ENCODE assay signal across 12 cellular contexts in the genomic region with DNA sequence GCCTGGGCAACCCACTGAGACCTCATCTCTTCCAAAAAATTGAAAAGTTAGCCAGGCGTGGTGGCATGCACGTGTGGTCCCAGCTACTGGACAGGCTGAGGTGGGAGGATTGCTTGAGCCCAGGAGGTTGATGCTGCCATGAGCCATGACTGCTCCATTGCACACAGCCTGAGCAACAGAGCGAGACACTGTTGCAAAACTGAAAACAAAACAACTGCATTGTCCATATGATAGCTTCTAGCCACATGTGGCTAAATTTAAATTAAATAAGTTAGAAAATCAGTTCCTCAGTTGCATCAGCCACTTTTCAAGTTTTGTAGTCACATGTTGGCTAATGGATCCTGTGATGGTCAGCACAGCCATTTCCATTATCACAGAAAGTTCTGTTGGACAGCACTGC.
DNase-seq lines count a peak whose midpoint lies in the region; ATAC-seq and TF ChIP-seq lines count a peak whose summit lies in the region.
"Had no signal": no experiment of that assay in that cellular context is flagged by ENCODE, and none has a peak within 500 bp of the region (broad histone marks: within the 10 kb centered on the region; RNA-seq: fewer than 3 reads in every experiment).

No MANE protein-coding gene starts in this region.

- POLR2A ChIA-PET in GM10248 (lab: Yijun Ruan, JAX) (no interaction called here), activated B cell treated with CpG ODN at 0.5 μM for 24 hours (lab: Charles Lee) (interaction anchor here (1.0 to 2.0 kb wide), 2 partner anchors 14 to 68 kb away, joined by 3 to 6 read pairs; a partner anchor contains a TSS)

- peak overlapping the region; percentile 72 for H3K27ac Mint-ChIP-seq in activated B cell treated with CpG ODN at 0.5 μM for 24 hours
- H3K27ac Mint-ChIP-seq: activated naive CD4-positive, alpha-beta T cell treated with anti-CD3 and anti-CD28 coated beads, Interleukin-2, amount 50 U/mL, for 24 hours had no signal

- no peaks in the 10 kb centered on the region for H3K36me3 Mint-ChIP-seq in activated B cell treated with CpG ODN at 0.5 μM for 24 hours (ENCODE audit: low read depth)
- H3K36me3 Mint-ChIP-seq: activated naive CD4-positive, alpha-beta T cell treated with anti-CD3 and anti-CD28 coated beads, Interleukin-2, amount 50 U/mL, for 24 hours had no signal

- DNase-seq in GM10248 (ENCODE audit: extremely low spot score) (peak; percentile 15), activated B cell treated with CpG ODN at 0.5 μM for 24 hours (no peak), DMS53 (lab: John Stamatoyannopoulos, UW) (no peak), amniotic stem cell (lab: John Stamatoyannopoulos, UW) (no peak), left cardiac atrium (no peak)
- DNase-seq in stimulated activated CD4-positive, alpha-beta T cell treated with anti-CD3 and anti-CD28 coated beads, Interleukin-4, amount 100 ng/mL, for 24 hours = no peak
- DNase-seq: C1 segment of cervical spinal cord, NCI-H1694 treated with DMSO at 0.1 percent for 48 hours, T-helper 2 cell had no signal

- intact Hi-C loops in activated B cell treated with CpG ODN at 0.5 μM for 24 hours (cut with micrococcal nuclease) = loop anchor here (5.0 kb wide), 1 partner anchor 217 kb away; no protein-coding TSS in a partner anchor
- intact Hi-C loops in left cardiac atrium (cut with DNase I) = no loop called here

- H3K9me3 Mint-ChIP-seq in activated B cell treated with CpG ODN at 0.5 μM for 24 hours = no peaks in the 10 kb centered on the region
- H3K9me3 Mint-ChIP-seq: activated naive CD4-positive, alpha-beta T cell treated with anti-CD3 and anti-CD28 coated beads, Interleukin-2, amount 50 U/mL, for 24 hours had no signal

- CTCF ChIA-PET in GM10248 (lab: Yijun Ruan, JAX) = interaction anchor here (1.0 to 5.3 kb wide), 4 partner anchors 15 to 28 kb away, joined by 3 to 42 read pairs (median 22); no protein-coding TSS in a partner anchor
- CTCF ChIA-PET in activated B cell treated with CpG ODN at 0.5 μM for 24 hours (lab: Charles Lee) = interaction anchor here (1.3 kb wide), 1 partner anchor 28 kb away, joined by 4 read pairs; no protein-coding TSS in a partner anchor

- no peak for TF ChIP-seq CTCF in GM10248 (IDR thresholded peaks at IDR 0.05; ENCODE audit: control extremely low read depth, extremely low read depth, low read depth, missing control alignments)
- TF ChIP-seq CTCF in activated B cell treated with CpG ODN at 0.5 μM for 24 hours (IDR thresholded peaks at IDR 0.05) = no peak

- peak overlapping the region; percentile 64 for H3K4me3 Mint-ChIP-seq in activated B cell treated with CpG ODN at 0.5 μM for 24 hours

- peak; percentile 87 for ATAC-seq in GM19463 (IDR thresholded peaks at IDR 0.05; ENCODE audit: unreplicated experiment)
- peak; percentile 94 for ATAC-seq in HG03060 (IDR thresholded peaks at IDR 0.05; ENCODE audit: low read depth, unreplicated experiment)
- peak; percentile 63 for ATAC-seq in activated B cell treated with CpG ODN at 0.5 μM for 24 hours (ENCODE audit: low read depth)
- ATAC-seq in left cardiac atrium = no peak

- H3K27me3 Mint-ChIP-seq in activated B cell treated with CpG ODN at 0.5 μM for 24 hours = no peaks in the 10 kb centered on the region

- H3K4me1 Mint-ChIP-seq in activated B cell treated with CpG ODN at 0.5 μM for 24 hours = peaks cover 51% of the 10 kb centered on the region

Comparison
In these comparisons a context has a peak if more than half of its experiments do, and no peak if none do; other contexts are left out.
1. ATAC-seq: peak in GM19463 (single experiment), HG03060 (single experiment) and activated B cell treated with CpG ODN at 0.5 μM for 24 hours (single experiment); none in left cardiac atrium (0 of 2).